Comparison of ENCODE assay signal across 22 cellular contexts in genomic region chr1:5519366-5520135, GRCh38.
"Had no signal": no experiment of that assay in that cellular context is flagged by ENCODE, and none has a peak within 500 bp of the region (broad histone marks: within the 10 kb centered on the region; RNA-seq: fewer than 3 reads in every experiment).

No MANE protein-coding gene starts in this region.

- H3K4me3 ChIP-seq: K562 had no signal

- H3K9me3 Mint-ChIP-seq: IgD-negative memory B cell had no signal

- H3K4me1 Mint-ChIP-seq: IgD-negative memory B cell had no signal

- H3K9me2 ChIP-seq: SK-N-SH had no signal

- H3K4me3 Mint-ChIP-seq: IgD-negative memory B cell had no signal

- DNase-seq: Kasumi-1, MM.1S, NCI-H1092 treated with DMSO at 0.1 percent for 48 hours, NCI-H1436, NCI-H187, NCI-H2029, NCI-H2081 treated with DMSO at 0.1 percent for 48 hours, NCI-H2171, NCI-H226, NCI-H446, NCI-H510A, NCI-H524 treated with DMSO at 0.1 percent for 48 hours, NCI-H69, NCI-H774, SHP77, SK-N-SH had no signal

- H3K4me2 ChIP-seq: KMS-11, SK-N-SH had no signal

- H3K27ac Mint-ChIP-seq: IgD-negative memory B cell had no signal

- H3K9me3 ChIP-seq: SK-N-SH had no signal

- H3K27ac ChIP-seq: HL-60, KMS-11, RWPE1 had no signal

- ATAC-seq: K562, Panc1 had no signal
